19 cellular contexts compared by ENCODE assay signal in the genomic region with DNA sequence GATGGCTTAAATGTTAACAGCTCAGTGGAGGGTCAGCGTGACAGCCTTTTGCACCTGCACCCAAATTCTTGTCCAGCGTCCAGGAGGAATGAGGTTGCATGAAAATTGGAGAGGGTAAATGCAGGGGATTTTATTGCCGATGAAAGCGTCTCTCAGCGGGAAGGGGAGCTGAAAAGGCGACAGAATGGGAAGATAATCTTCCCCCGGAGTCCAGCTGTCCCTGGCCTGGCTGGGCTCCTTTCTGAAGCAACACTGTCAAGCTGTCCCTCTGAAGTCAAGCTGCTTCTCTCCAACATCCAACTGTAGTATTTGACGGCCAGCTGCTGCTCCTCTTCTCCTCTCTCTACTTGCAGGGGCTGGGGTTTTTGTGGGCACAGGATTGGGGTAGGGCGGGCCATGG.
"Had no signal": no experiment of that assay in that cellular context is flagged by ENCODE, and none has a peak within 500 bp of the region (broad histone marks: within the 10 kb centered on the region; RNA-seq: fewer than 3 reads in every experiment).

No MANE protein-coding gene starts in this region.

- H3K9me3 ChIP-seq: lower lobe of right lung, neutrophil, stomach, thoracic aorta had no signal

- DNase-seq: activated B cell treated with CpG ODN at 0.5 μM for 24 hours; activated CD4-positive, alpha-beta T cell treated with anti-CD3 and anti-CD28 coated beads, Interleukin-2, amount 10 ng/mL, durations not matched to agents 24 days and 14 days; activated CD8-positive, alpha-beta memory T cell treated with anti-CD3 and anti-CD28 coated beads, Interleukin-2, amount 50 U/mL, for 4 hours; activated CD8-positive, alpha-beta T cell treated with anti-CD3 and anti-CD28 coated beads, Interleukin-2, amount 10 ng/mL, durations not matched to agents 7 days and 5 days; activated gamma-delta T cell; activated T-cell treated with anti-CD3 and anti-CD28 coated beads, Interleukin-2, amount 50 U/mL, for 72 hours; anterior cingulate cortex; brain microvascular endothelial cell; cerebellar nuclear complex; dermis blood vessel endothelial cell; left colon; lower lobe of right lung; naive B cell; stimulated activated CD4-positive, alpha-beta T cell treated with anti-CD3 and anti-CD28 coated beads, Interleukin-1b, Interleukin-23, amount 100 ng/mL, for 48 hours; stomach; T-helper 2 cell had no signal

- H3K9ac ChIP-seq: parathyroid adenoma had no signal

- H3K27me3 ChIP-seq: brain microvascular endothelial cell, neutrophil, stomach had no signal

- H3K27ac ChIP-seq: brain microvascular endothelial cell, lower lobe of right lung, neutrophil, parathyroid adenoma, thoracic aorta had no signal

- ATAC-seq: activated CD8-positive, alpha-beta T cell treated with anti-CD3 and anti-CD28 coated beads, Interleukin-2, amount 10 ng/mL, durations not matched to agents 7 days and 5 days; left colon; lower lobe of right lung had no signal

- H2AFZ ChIP-seq: parathyroid adenoma had no signal

- H3K36me3 ChIP-seq: neutrophil, thoracic aorta had no signal

- H3K4me1 ChIP-seq: parathyroid adenoma had no signal

- H3K4me3 ChIP-seq: lower lobe of right lung, stomach, thoracic aorta had no signal
